ENCODE assay signal across 1 cellular context in genomic region chr2:240560480-240561324, GRCh38.
TF ChIP-seq lines count a peak whose summit lies in the region.

No MANE protein-coding gene starts in this region.

TF ChIP-seq in GM12878, 131 proteins besides CTCF, POLR2A, EP300 and RAD21 (continued from another document and continues in another):
- TF ChIP-seq, protein P1, sequence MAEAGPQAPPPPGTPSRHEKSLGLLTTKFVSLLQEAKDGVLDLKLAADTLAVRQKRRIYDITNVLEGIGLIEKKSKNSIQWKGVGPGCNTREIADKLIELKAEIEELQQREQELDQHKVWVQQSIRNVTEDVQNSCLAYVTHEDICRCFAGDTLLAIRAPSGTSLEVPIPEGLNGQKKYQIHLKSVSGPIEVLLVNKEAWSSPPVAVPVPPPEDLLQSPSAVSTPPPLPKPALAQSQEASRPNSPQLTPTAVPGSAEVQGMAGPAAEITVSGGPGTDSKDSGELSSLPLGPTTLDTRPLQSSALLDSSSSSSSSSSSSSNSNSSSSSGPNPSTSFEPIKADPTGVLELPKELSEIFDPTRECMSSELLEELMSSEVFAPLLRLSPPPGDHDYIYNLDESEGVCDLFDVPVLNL (IDR thresholded peaks at IDR 0.05; ENCODE audit: low read depth, low read length): 0 out of 2 replicates have a peak, but pooled peaks have one; percentile 58
- TF ChIP-seq NFYA (IDR thresholded peaks at IDR 0.05; ENCODE audit: borderline replicate concordance, low read depth, low read length): no peak
- no peak for TF ChIP-seq KLF5 (IDR thresholded peaks at IDR 0.05; ENCODE audit: partially characterized antibody)
- 0 out of 2 replicates have a peak, but pooled peaks have one; percentile 60 for TF ChIP-seq TCF3 (IDR thresholded peaks at IDR 0.05; ENCODE audit: borderline replicate concordance, insufficient read depth, low read depth, low read length)
- TF ChIP-seq SMARCA5 (IDR thresholded peaks at IDR 0.05): peak; percentile 66
- no peak for TF ChIP-seq GABPA (IDR thresholded peaks at IDR 0.05; ENCODE audit: low read depth)
- TF ChIP-seq RB1 (IDR thresholded peaks at IDR 0.05; ENCODE audit: borderline replicate concordance): peak; percentile 86
- 0 out of 2 replicates have a peak, but pooled peaks have one; percentile 53 for TF ChIP-seq ZBTB4 (CRISPR knock-in tag; IDR thresholded peaks at IDR 0.05)
- 0 out of 2 replicates have a peak, but pooled peaks have one; percentile 15 for TF ChIP-seq YY1 (IDR thresholded peaks at IDR 0.05; ENCODE audit: low read depth, low read length)
- 0 out of 2 replicates have a peak, but pooled peaks have one; percentile 28 for TF ChIP-seq BCLAF1 (IDR thresholded peaks at IDR 0.05)
- TF ChIP-seq HSF1 (IDR thresholded peaks at IDR 0.05; ENCODE audit: low read depth, low read length): no peak
- no peak for TF ChIP-seq NR2C2 (IDR thresholded peaks at IDR 0.05; ENCODE audit: borderline replicate concordance, control insufficient read depth, insufficient read length, low read depth)
- TF ChIP-seq, protein P2, sequence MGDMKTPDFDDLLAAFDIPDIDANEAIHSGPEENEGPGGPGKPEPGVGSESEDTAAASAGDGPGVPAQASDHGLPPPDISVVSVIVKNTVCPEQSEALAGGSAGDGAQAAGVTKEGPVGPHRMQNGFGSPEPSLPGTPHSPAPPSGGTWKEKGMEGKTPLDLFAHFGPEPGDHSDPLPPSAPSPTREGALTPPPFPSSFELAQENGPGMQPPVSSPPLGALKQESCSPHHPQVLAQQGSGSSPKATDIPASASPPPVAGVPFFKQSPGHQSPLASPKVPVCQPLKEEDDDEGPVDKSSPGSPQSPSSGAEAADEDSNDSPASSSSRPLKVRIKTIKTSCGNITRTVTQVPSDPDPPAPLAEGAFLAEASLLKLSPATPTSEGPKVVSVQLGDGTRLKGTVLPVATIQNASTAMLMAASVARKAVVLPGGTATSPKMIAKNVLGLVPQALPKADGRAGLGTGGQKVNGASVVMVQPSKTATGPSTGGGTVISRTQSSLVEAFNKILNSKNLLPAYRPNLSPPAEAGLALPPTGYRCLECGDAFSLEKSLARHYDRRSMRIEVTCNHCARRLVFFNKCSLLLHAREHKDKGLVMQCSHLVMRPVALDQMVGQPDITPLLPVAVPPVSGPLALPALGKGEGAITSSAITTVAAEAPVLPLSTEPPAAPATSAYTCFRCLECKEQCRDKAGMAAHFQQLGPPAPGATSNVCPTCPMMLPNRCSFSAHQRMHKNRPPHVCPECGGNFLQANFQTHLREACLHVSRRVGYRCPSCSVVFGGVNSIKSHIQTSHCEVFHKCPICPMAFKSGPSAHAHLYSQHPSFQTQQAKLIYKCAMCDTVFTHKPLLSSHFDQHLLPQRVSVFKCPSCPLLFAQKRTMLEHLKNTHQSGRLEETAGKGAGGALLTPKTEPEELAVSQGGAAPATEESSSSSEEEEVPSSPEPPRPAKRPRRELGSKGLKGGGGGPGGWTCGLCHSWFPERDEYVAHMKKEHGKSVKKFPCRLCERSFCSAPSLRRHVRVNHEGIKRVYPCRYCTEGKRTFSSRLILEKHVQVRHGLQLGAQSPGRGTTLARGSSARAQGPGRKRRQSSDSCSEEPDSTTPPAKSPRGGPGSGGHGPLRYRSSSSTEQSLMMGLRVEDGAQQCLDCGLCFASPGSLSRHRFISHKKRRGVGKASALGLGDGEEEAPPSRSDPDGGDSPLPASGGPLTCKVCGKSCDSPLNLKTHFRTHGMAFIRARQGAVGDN (IDR thresholded peaks at IDR 0.05): peak; percentile 91
- no peak for TF ChIP-seq ZBTB11 (CRISPR knock-in tag; IDR thresholded peaks at IDR 0.05)
- TF ChIP-seq CBFB (IDR thresholded peaks at IDR 0.05; ENCODE audit: low read depth): no peak
- TF ChIP-seq POLR2AphosphoS5 (IDR thresholded peaks at IDR 0.05; ENCODE audit: low read length): peak; percentile 92
- TF ChIP-seq TCF12 (IDR thresholded peaks at IDR 0.05; ENCODE audit: low read depth, low read length): no peak
- peak; percentile 70 for TF ChIP-seq SP1 (IDR thresholded peaks at IDR 0.05; ENCODE audit: low read depth, low read length)
- TF ChIP-seq NRF1 (conservative IDR thresholded peaks at IDR 0.05; ENCODE audit: low read depth, low read length): 0 out of 2 replicates have a peak, but pooled peaks have one; percentile 12
- peak; percentile 67 for TF ChIP-seq TAF1 (IDR thresholded peaks at IDR 0.05; ENCODE audit: borderline replicate concordance, low read depth, low read length)
- 0 out of 2 replicates have a peak, but pooled peaks have one; percentile 56 for TF ChIP-seq ASH2L (IDR thresholded peaks at IDR 0.05; ENCODE audit: borderline replicate concordance, low read depth)
- peak; percentile 66; the same call in 1 of the 2 replicates for TF ChIP-seq SIN3A (IDR thresholded peaks at IDR 0.05; ENCODE audit: low read depth, low read length)
- TF ChIP-seq ZNF274 (IDR thresholded peaks at IDR 0.05; ENCODE audit: insufficient read depth, insufficient read length): no peak
- TF ChIP-seq SIX5 (IDR thresholded peaks at IDR 0.05; ENCODE audit: low read depth, low read length, severe bottlenecking): peak; percentile 24
- TF ChIP-seq HDAC6 (IDR thresholded peaks at IDR 0.05; ENCODE audit: unreplicated experiment): no peak
- TF ChIP-seq FOXK2 (IDR thresholded peaks at IDR 0.05): no peak
- TF ChIP-seq MTA3 (IDR thresholded peaks at IDR 0.05; ENCODE audit: borderline replicate concordance, low read length): no peak
- TF ChIP-seq SUPT20H (IDR thresholded peaks at IDR 0.05; ENCODE audit: borderline replicate concordance, control insufficient read depth, low read depth, low read length): no peak
- TF ChIP-seq USF2 (IDR thresholded peaks at IDR 0.05; ENCODE audit: borderline replicate concordance, low read depth, low read length): no peak
- no peak; the same call in 1 of the 2 replicates for TF ChIP-seq EED (IDR thresholded peaks at IDR 0.05; ENCODE audit: low read depth)
- no peak for TF ChIP-seq ZZZ3 (IDR thresholded peaks at IDR 0.05; ENCODE audit: control insufficient read depth, insufficient read length, low read depth)
- TF ChIP-seq SREBF1 (IDR thresholded peaks at IDR 0.05; ENCODE audit: low read length): no peak
- TF ChIP-seq, protein P3, sequence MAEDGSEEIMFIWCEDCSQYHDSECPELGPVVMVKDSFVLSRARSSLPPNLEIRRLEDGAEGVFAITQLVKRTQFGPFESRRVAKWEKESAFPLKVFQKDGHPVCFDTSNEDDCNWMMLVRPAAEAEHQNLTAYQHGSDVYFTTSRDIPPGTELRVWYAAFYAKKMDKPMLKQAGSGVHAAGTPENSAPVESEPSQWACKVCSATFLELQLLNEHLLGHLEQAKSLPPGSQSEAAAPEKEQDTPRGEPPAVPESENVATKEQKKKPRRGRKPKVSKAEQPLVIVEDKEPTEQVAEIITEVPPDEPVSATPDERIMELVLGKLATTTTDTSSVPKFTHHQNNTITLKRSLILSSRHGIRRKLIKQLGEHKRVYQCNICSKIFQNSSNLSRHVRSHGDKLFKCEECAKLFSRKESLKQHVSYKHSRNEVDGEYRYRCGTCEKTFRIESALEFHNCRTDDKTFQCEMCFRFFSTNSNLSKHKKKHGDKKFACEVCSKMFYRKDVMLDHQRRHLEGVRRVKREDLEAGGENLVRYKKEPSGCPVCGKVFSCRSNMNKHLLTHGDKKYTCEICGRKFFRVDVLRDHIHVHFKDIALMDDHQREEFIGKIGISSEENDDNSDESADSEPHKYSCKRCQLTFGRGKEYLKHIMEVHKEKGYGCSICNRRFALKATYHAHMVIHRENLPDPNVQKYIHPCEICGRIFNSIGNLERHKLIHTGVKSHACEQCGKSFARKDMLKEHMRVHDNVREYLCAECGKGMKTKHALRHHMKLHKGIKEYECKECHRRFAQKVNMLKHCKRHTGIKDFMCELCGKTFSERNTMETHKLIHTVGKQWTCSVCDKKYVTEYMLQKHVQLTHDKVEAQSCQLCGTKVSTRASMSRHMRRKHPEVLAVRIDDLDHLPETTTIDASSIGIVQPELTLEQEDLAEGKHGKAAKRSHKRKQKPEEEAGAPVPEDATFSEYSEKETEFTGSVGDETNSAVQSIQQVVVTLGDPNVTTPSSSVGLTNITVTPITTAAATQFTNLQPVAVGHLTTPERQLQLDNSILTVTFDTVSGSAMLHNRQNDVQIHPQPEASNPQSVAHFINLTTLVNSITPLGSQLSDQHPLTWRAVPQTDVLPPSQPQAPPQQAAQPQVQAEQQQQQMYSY (CRISPR knock-in tag; IDR thresholded peaks at IDR 0.05): no peak
- TF ChIP-seq RELA (IDR thresholded peaks at IDR 0.05; ENCODE audit: borderline replicate concordance, partially characterized antibody): peak; percentile 85
